ENCODE assay signal across 15 cellular contexts in genomic region chr5:57327934-57328333, GRCh38.
DNase-seq lines count a peak whose midpoint lies in the region; ATAC-seq and TF ChIP-seq lines count a peak whose summit lies in the region.
"Had no signal": no experiment of that assay in that cellular context is flagged by ENCODE, and none has a peak within 500 bp of the region (broad histone marks: within the 10 kb centered on the region; RNA-seq: fewer than 3 reads in every experiment).

No MANE protein-coding gene starts in this region.

- no peak for TF ChIP-seq CTCF in choroid plexus epithelial cell (conservative IDR thresholded peaks at IDR 0.05; ENCODE audit: low read depth, low read length)
- no peak for TF ChIP-seq CTCF in BE2C (IDR thresholded peaks at IDR 0.05; ENCODE audit: low read depth, low read length)

- no peak for ATAC-seq in GM21723 (IDR thresholded peaks at IDR 0.05; ENCODE audit: unreplicated experiment)

- no peak overlapping the region for H3K4me3 ChIP-seq in choroid plexus epithelial cell (ENCODE audit: low read depth, low read length)
- H3K4me3 ChIP-seq in BE2C (ENCODE audit: low read depth, low read length): no peak overlapping the region

- DNase-seq in ELR (ENCODE audit: low read depth) (peak; percentile 30), LoVo (ENCODE audit: low spot score) (peak; percentile 87), choroid plexus epithelial cell (ENCODE audit: low read depth) (peak; percentile 47), mucosa of gallbladder (ENCODE audit: low spot score) (peak; percentile 46), BE2C (no peak), NCI-H2107 treated with DMSO at 0.1 percent for 48 hours (lab: John Stamatoyannopoulos, UW; ENCODE audit: unreplicated experiment) (no peak)
- DNase-seq in stimulated activated CD4-positive, alpha-beta T cell treated with anti-CD3 and anti-CD28 coated beads, Interleukin-2, amount 100 ng/mL, for 24 hours: no peak
- DNase-seq: activated CD4-positive, alpha-beta T cell treated with anti-CD3 and anti-CD28 coated beads for 4 hours; activated gamma-delta T cell treated with Interleukin-2 at 50 U/mL for 16 hours; CD4-positive, CD25-positive, alpha-beta regulatory T cell; GDM1; KBM-7; NCI-H1930; right cardiac atrium had no signal

- no peaks in the 10 kb centered on the region for H3K27me3 ChIP-seq in BE2C

- H3K4me1 ChIP-seq in BE2C: no peaks in the 10 kb centered on the region

- H3K9me3 ChIP-seq in BE2C: no peaks in the 10 kb centered on the region

- no peaks in the 10 kb centered on the region for H3K36me3 ChIP-seq in BE2C

Comparison
In these comparisons a context has a peak if more than half of its experiments do, and no peak if none do; other contexts are left out.
1. DNase-seq: peak in ELR (single experiment), LoVo (single experiment), choroid plexus epithelial cell (single experiment) and mucosa of gallbladder (single experiment); none in BE2C (single experiment), stimulated activated CD4-positive, alpha-beta T cell treated with anti-CD3 and anti-CD28 coated beads, Interleukin-2, amount 100 ng/mL, for 24 hours (0 of 2) and NCI-H2107 treated with DMSO at 0.1 percent for 48 hours (single experiment).